3 cellular contexts compared by ENCODE assay signal in genomic region chr13:109654341-109655205, GRCh38.
TF ChIP-seq lines count a peak whose summit lies in the region.

No MANE protein-coding gene starts in this region.

TF ChIP-seq in IMR-90, 13 proteins besides CTCF, POLR2A, EP300 and RAD21:
- TF ChIP-seq CEBPB (IDR thresholded peaks at IDR 0.05; ENCODE audit: low read depth, low read length) (peak; percentile 57), RFX5 (IDR thresholded peaks at IDR 0.05; ENCODE audit: low read depth, low read length) (no peak)

TF ChIP-seq in GM12878, 131 proteins besides CTCF, POLR2A, EP300 and RAD21:
- TF ChIP-seq ZNF687 (IDR thresholded peaks at IDR 0.05) (no peak), NR2C2 (IDR thresholded peaks at IDR 0.05; ENCODE audit: borderline replicate concordance, control insufficient read depth, insufficient read length, low read depth) (peak; percentile 37)

TF ChIP-seq in WTC11, 78 proteins besides CTCF, POLR2A, EP300 and RAD21:
- TF ChIP-seq ZNF317 (CRISPR knock-in tag; IDR thresholded peaks at IDR 0.05; ENCODE audit: borderline replicate concordance, low read depth) (no peak), HMGXB4 (CRISPR knock-in tag; IDR thresholded peaks at IDR 0.05) (no peak), CREB1 (CRISPR knock-in tag; IDR thresholded peaks at IDR 0.05) (no peak), MYBL2 (CRISPR knock-in tag; IDR thresholded peaks at IDR 0.05) (no peak), ZNF219 (CRISPR knock-in tag; IDR thresholded peaks at IDR 0.05; ENCODE audit: borderline replicate concordance) (no peak), ARID4B (CRISPR knock-in tag; IDR thresholded peaks at IDR 0.05; ENCODE audit: borderline replicate concordance) (no peak), OVOL2 (CRISPR knock-in tag; IDR thresholded peaks at IDR 0.05; ENCODE audit: borderline replicate concordance) (no peak), USF1 (CRISPR knock-in tag; IDR thresholded peaks at IDR 0.05) (no peak), EMX1 (CRISPR knock-in tag; IDR thresholded peaks at IDR 0.05) (no peak), SOX15 (CRISPR knock-in tag; IDR thresholded peaks at IDR 0.05) (no peak), SMAD4 (CRISPR knock-in tag; IDR thresholded peaks at IDR 0.05) (no peak), NR2C2 (CRISPR knock-in tag; IDR thresholded peaks at IDR 0.05) (no peak)
